In genomic region chr10:115871855-115872254, GRCh38 we compare ENCODE assay signal across 22 cellular contexts.
"Had no signal": no experiment of that assay in that cellular context is flagged by ENCODE, and none has a peak within 500 bp of the region (broad histone marks: within the 10 kb centered on the region; RNA-seq: fewer than 3 reads in every experiment).

No MANE protein-coding gene starts in this region.

- H3K27me3 ChIP-seq: MG63 had no signal

- H3K9me3 ChIP-seq: MG63 had no signal

- H3K36me3 ChIP-seq: MG63 had no signal

- DNase-seq: IMR-90, Karpas-422, KG1, MG63, NCI-H1092, NCI-H1105 treated with DMSO at 0.1 percent for 48 hours, NCI-H1417 treated with DMSO at 0.1 percent for 48 hours, NCI-H146, NCI-H1694 treated with DMSO at 0.1 percent for 48 hours, NCI-H1930, NCI-H2081, NCI-H2107, NCI-H345, NCI-H446 treated with DMSO at 0.1 percent for 48 hours, NCI-H510A treated with DMSO at 0.1 percent for 48 hours, NCI-H526, Right ventricle myocardium superior, RPMI8226, SIG-M5, SW 1271, T-cell had no signal

- ATAC-seq: HepG2, T-cell had no signal

- H3K4me3 ChIP-seq: MG63 had no signal
